In the genomic region with DNA sequence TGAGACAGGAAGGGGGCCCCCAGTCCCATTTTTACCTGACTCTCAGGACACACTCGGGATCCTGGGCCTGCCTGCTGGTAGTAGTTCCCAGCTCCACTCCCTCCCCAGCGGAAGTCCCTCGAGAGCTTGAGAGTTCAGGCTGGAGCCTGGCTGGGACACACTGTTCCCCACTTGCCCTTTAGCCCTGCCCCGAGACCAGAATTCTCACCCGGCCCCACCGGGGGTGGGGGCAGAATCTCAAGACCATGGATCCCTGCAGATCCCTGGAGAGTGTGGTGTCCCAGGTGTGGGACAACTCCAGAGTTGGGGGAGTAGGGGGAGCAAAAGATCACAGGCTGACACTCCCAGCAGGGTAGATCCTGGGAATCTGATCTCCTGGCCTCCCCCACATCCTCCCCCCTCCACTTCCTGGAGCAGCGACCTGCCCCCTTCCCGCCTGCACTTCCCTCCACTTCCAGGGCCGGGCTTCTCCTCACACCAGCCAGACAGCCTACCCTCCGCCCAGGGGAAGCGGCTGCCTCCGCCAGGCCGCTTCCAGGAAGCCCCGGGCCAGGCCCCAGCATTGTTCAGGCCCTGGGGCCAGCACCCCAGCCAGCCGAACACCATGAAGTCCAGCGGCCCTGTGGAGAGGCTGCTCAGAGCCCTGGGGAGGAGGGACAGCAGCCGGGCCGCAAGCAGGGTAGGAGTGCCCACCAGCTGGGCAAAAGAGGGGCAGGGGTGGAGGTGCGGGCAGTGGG, we compare ENCODE assay signal across 8 cellular contexts. TPM values are rescaled to one million over a fixed set of nuclear protein-coding genes. Genes with fewer than 3 reads are reported as not detected.
A peak's percentile ranks its signal among the peaks of the same experiment; 100 is the strongest.
DNase-seq lines count a peak whose midpoint lies in the region; ATAC-seq, FAIRE-seq and TF ChIP-seq lines count a peak whose summit lies in the region.

A gene with protein sequence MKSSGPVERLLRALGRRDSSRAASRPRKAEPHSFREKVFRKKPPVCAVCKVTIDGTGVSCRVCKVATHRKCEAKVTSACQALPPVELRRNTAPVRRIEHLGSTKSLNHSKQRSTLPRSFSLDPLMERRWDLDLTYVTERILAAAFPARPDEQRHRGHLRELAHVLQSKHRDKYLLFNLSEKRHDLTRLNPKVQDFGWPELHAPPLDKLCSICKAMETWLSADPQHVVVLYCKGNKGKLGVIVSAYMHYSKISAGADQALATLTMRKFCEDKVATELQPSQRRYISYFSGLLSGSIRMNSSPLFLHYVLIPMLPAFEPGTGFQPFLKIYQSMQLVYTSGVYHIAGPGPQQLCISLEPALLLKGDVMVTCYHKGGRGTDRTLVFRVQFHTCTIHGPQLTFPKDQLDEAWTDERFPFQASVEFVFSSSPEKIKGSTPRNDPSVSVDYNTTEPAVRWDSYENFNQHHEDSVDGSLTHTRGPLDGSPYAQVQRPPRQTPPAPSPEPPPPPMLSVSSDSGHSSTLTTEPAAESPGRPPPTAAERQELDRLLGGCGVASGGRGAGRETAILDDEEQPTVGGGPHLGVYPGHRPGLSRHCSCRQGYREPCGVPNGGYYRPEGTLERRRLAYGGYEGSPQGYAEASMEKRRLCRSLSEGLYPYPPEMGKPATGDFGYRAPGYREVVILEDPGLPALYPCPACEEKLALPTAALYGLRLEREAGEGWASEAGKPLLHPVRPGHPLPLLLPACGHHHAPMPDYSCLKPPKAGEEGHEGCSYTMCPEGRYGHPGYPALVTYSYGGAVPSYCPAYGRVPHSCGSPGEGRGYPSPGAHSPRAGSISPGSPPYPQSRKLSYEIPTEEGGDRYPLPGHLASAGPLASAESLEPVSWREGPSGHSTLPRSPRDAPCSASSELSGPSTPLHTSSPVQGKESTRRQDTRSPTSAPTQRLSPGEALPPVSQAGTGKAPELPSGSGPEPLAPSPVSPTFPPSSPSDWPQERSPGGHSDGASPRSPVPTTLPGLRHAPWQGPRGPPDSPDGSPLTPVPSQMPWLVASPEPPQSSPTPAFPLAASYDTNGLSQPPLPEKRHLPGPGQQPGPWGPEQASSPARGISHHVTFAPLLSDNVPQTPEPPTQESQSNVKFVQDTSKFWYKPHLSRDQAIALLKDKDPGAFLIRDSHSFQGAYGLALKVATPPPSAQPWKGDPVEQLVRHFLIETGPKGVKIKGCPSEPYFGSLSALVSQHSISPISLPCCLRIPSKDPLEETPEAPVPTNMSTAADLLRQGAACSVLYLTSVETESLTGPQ (N-terminal part only) (plus strand): TSS at position 484 of the 737 bp plus-strand sequence. CDS start 121 bp downstream, at position 605.

- in situ Hi-C loops in K562 (cut with MboI): no loop called here

- H3K9me1 ChIP-seq in K562 (ENCODE audit: control insufficient read depth, insufficient read depth, low read length): no peaks in the 10 kb centered on the region

- WGBS in K562 (ENCODE audit: insufficient coverage, low coverage, missing lambda C conversion rate): 37% methylated on average over 13 of the region's 19 CpGs

- TF ChIP-seq EP300 in K562 (IDR thresholded peaks at IDR 0.05; ENCODE audit: low read length): no peak

- no peak for TF ChIP-seq CTCF in K562 (IDR thresholded peaks at IDR 0.05 in 2 of 3, conservative IDR thresholded peaks at IDR 0.05 in 1 of 3; ENCODE audit: insufficient read depth in 2 of 3, low read depth in 1 of 3, low read length in 3 of 3)
- TF ChIP-seq CTCF in retinal pigment epithelial cell (conservative IDR thresholded peaks at IDR 0.05; ENCODE audit: low read depth, low read length): no peak

- peaks cover 2% of the 10 kb centered on the region; the same call in 1 of the 3 replicates for H3K36me3 ChIP-seq in K562 (ENCODE audit: control insufficient read depth, insufficient read depth, low read length)

- H3K79me2 ChIP-seq in K562 (ENCODE audit: control insufficient read depth, insufficient read depth, low read length): peaks cover 10% of the 10 kb centered on the region; the same call in 2 of the 3 replicates

- H3K4me3 ChIP-seq in K562 (no peak within 1 kb of the TSS), iPS-11a (ENCODE audit: low read depth, low read length) (peak within 1 kb of the TSS; percentile 13), retinal pigment epithelial cell (ENCODE audit: low read length) (peak within 1 kb of the TSS; percentile 37)

- no peak for FAIRE-seq in K562 (lab: Jason Lieb, UNC)

- no peak for TF ChIP-seq POLR2A in K562 (conservative IDR thresholded peaks at IDR 0.05)

- BruUV-seq in K562 (replicated peaks; lab: Mats Ljungman, UMichigan): no TSS peak

- CTCF ChIA-PET in K562 (lab: Yijun Ruan, JAX; ENCODE audit: low intra/inter-chr PET ratio): interaction anchor here (0.6 kb wide), 1 partner anchor 49 kb away, joined by 3 read pairs; no protein-coding TSS in a partner anchor

- peak within 1 kb of the TSS; percentile 22; the same call in 1 of the 2 replicates for H2AFZ ChIP-seq in K562 (ENCODE audit: low read depth, low read length)

- DNase-seq in AG08396 (ENCODE audit: low spot score): peak; percentile 51
- DNase-seq in HT1080 (ENCODE audit: low read depth): peak; percentile 77
- DNase-seq in K562 (ENCODE audit: extremely low read depth in 1 of 4, low spot score in 3 of 4): peak; percentile 21 to 55 (median 46)
- no peak for DNase-seq in retinal pigment epithelial cell (ENCODE audit: low read depth)
- no peak for DNase-seq in stimulated activated CD4-positive, alpha-beta T cell treated with anti-CD3 and anti-CD28 coated beads, Interleukin-2, amount 100 ng/mL, for 24 hours
- no peak for DNase-seq in activated CD8-positive, alpha-beta memory T cell treated with anti-CD3 and anti-CD28 coated beads for 24 hours

- POLR2A ChIA-PET in K562 (lab: Yijun Ruan, JAX): interaction anchor here (1.1 kb wide), 1 partner anchor 9 kb away, joined by 4 read pairs; no protein-coding TSS in a partner anchor

- H4K20me1 ChIP-seq in K562 (replicated peaks; ENCODE audit: control insufficient read depth, insufficient read depth, low read length): no peaks in the 10 kb centered on the region

- no peaks in the 10 kb centered on the region for H3K9me3 ChIP-seq in K562 (replicated peaks; ENCODE audit: control insufficient read depth, insufficient read depth, low read depth, low read length)

- ATAC-seq in K562 (no peak), HG03521 (IDR thresholded peaks at IDR 0.05; ENCODE audit: unreplicated experiment) (no peak)

- H3K27ac ChIP-seq in K562 (ENCODE audit: extremely low read depth, low read depth, low read length): peak within 1 kb of the TSS; percentile 42; the same call in 2 of the 3 replicates

- TF ChIP-seq RAD21 in K562 (CRISPR knock-in tag; conservative IDR thresholded peaks at IDR 0.05 in 1 of 2, IDR thresholded peaks at IDR 0.05 in 1 of 2): no peak

- no peaks in the 10 kb centered on the region for H3K27me3 ChIP-seq in K562 (ENCODE audit: control insufficient read depth in 2 of 2, insufficient read depth in 2 of 2, low read length in 2 of 2)

- intact Hi-C loops in K562 (cut with micrococcal nuclease): loop anchor here (5.0 kb wide), 1 partner anchor 42 kb away; the partner anchor contains the start of gene EIF4B

- H3K4me1 ChIP-seq in K562 (replicated peaks in 1 of 2; ENCODE audit: control insufficient read depth in 2 of 2, insufficient read depth in 2 of 2, low read length in 2 of 2): peaks cover 58 to 89% of the 10 kb centered on the region in 2 experiments

- peak within 1 kb of the TSS; percentile 19 to 89; a peak in 3 of 4 replicates for H3K9ac ChIP-seq in K562 (ENCODE audit: insufficient read depth in 1 of 2, low read depth in 2 of 2, low read length in 2 of 2)

- peak within 1 kb of the TSS; percentile 35 for H3K4me2 ChIP-seq in K562 (ENCODE audit: insufficient read depth, low read length)

TF ChIP-seq in K562, 482 proteins besides CTCF, POLR2A, EP300 and RAD21 (continues in another document):
- TF ChIP-seq RBFOX2 (IDR thresholded peaks at IDR 0.05; ENCODE audit: low read depth, low read length) (peak; percentile 39; the same call in 1 of the 2 replicates), ZNF165 (CRISPR knock-in tag; IDR thresholded peaks at IDR 0.05; ENCODE audit: borderline replicate concordance) (no peak), MAZ (CRISPR knock-in tag; conservative IDR thresholded peaks at IDR 0.05 in 1 of 2, IDR thresholded peaks at IDR 0.05 in 1 of 2) (peak in 1 of 2 experiments; percentile 18; a peak in 1 of 4 replicates)
- TF ChIP-seq, protein P1, sequence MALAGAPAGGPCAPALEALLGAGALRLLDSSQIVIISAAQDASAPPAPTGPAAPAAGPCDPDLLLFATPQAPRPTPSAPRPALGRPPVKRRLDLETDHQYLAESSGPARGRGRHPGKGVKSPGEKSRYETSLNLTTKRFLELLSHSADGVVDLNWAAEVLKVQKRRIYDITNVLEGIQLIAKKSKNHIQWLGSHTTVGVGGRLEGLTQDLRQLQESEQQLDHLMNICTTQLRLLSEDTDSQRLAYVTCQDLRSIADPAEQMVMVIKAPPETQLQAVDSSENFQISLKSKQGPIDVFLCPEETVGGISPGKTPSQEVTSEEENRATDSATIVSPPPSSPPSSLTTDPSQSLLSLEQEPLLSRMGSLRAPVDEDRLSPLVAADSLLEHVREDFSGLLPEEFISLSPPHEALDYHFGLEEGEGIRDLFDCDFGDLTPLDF (CRISPR knock-in tag; IDR thresholded peaks at IDR 0.05): no peak

RNA-seq across cellular contexts. Expression of the gene that starts here (rescaled TPM):
- total RNA-seq in HT1080 (2014; rRNA removed; shearing (Covaris generic)): 29.1 and 32.5 TPM in 2 replicates
- 17.7 and 22.9 TPM in 2 replicates for polyA plus RNA-seq in HT1080 (2015; cell fraction: cytosol; rRNA removed)
- polyA plus RNA-seq in HT1080 (2015; cell fraction: nucleus; rRNA removed): 104 and 109 TPM in 2 replicates
- total RNA-seq in K562 (2011; cell fraction: chromatin; rRNA removed; ENCODE audit: low replicate concordance): 7.1 and 23.0 TPM in 2 replicates
- 8.0 and 14.7 TPM in 2 replicates for total RNA-seq in K562 (2011; cell fraction: nucleolus; rRNA removed)
- total RNA-seq in K562 (2011; cell fraction: nucleoplasm; rRNA removed): 8.0 and 11.1 TPM in 2 replicates
- total RNA-seq in K562 (2014; rRNA removed) (1.2 and 1.3 TPM in 2 replicates), K562 (2014; rRNA removed; fragmentation: Illumina TruSeq; extraction: Trizol) (0.41 and 0.73 TPM in 2 replicates), K562 (2015; rRNA removed; fragmentation: Illumina TruSeq; extraction: Trizol) (0.65 and 0.79 TPM in 2 replicates), K562 (2021) (2.8 and 3.1 TPM in 2 replicates)
- polyA plus RNA-seq in K562 (2011; rRNA removed) (1.3 and 1.7 TPM in 2 replicates), K562 (2014; fragmentation: Illumina TruSeq; extraction: Trizol) (1.4 and 1.6 TPM in 2 replicates), K562 (2014; fragmentation: Nextera tagmentation; extraction: Ambion mirVana) (under 1 TPM in 1 of 2 experiments, not detected in 1; 0.28 TPM), K562 (2014; rRNA removed) (1.0 and 2.8 TPM in 2 replicates)
- 0.91 and 1.3 TPM in 2 replicates for polyA plus RNA-seq in K562 (2011; cell fraction: cytosol; rRNA removed)
- 7.6 and 16.8 TPM in 2 replicates for polyA plus RNA-seq in K562 (2011; cell fraction: nucleus; rRNA removed)
- 1.5 and 2.8 TPM in 2 replicates for polyA plus RNA-seq in K562 (2012)
- 2.3 and 2.9 TPM in 2 replicates for polyA minus RNA-seq in K562 (2011; rRNA and poly(A)+ RNA removed)
- polyA minus RNA-seq in K562 (2011; cell fraction: cytosol; rRNA and poly(A)+ RNA removed): 4.6 and 4.9 TPM in 2 replicates
- polyA minus RNA-seq in K562 (2011; cell fraction: nucleus; rRNA and poly(A)+ RNA removed): 9.4 and 13.6 TPM in 2 replicates

Comparison
In these comparisons a context has a peak if more than half of its experiments do, and no peak if none do; other contexts are left out.
1. DNase-seq: peak in AG08396 (single experiment), HT1080 (single experiment) and K562 (4 of 4); none in retinal pigment epithelial cell (single experiment), stimulated activated CD4-positive, alpha-beta T cell treated with anti-CD3 and anti-CD28 coated beads, Interleukin-2, amount 100 ng/mL, for 24 hours (0 of 2) and activated CD8-positive, alpha-beta memory T cell treated with anti-CD3 and anti-CD28 coated beads for 24 hours (single experiment).